Comparison of ENCODE assay signal across 1 cellular context in the genomic region with DNA sequence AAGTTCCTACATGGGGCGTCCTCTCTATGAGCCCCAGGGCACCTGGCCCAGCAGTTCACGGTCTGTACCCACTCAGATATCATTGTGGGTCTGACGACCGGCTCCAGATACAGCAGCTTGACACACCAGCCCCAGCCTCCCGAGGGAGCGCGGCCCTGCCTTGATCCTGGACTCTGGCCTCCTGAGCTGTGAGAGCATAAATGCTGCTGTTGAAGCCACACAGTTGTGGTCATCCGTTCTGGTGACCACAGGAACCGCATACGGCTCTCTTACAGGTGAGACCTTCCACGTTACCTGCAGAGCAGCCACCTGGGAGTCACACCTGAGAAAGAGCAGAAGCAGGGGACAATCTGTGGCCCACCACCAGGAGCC.
TF ChIP-seq lines count a peak whose summit lies in the region.

No MANE protein-coding gene starts in this region.

TF ChIP-seq in HepG2, 621 proteins besides CTCF, POLR2A, EP300 and RAD21 (continued from another document):
- TF ChIP-seq, protein P1, sequence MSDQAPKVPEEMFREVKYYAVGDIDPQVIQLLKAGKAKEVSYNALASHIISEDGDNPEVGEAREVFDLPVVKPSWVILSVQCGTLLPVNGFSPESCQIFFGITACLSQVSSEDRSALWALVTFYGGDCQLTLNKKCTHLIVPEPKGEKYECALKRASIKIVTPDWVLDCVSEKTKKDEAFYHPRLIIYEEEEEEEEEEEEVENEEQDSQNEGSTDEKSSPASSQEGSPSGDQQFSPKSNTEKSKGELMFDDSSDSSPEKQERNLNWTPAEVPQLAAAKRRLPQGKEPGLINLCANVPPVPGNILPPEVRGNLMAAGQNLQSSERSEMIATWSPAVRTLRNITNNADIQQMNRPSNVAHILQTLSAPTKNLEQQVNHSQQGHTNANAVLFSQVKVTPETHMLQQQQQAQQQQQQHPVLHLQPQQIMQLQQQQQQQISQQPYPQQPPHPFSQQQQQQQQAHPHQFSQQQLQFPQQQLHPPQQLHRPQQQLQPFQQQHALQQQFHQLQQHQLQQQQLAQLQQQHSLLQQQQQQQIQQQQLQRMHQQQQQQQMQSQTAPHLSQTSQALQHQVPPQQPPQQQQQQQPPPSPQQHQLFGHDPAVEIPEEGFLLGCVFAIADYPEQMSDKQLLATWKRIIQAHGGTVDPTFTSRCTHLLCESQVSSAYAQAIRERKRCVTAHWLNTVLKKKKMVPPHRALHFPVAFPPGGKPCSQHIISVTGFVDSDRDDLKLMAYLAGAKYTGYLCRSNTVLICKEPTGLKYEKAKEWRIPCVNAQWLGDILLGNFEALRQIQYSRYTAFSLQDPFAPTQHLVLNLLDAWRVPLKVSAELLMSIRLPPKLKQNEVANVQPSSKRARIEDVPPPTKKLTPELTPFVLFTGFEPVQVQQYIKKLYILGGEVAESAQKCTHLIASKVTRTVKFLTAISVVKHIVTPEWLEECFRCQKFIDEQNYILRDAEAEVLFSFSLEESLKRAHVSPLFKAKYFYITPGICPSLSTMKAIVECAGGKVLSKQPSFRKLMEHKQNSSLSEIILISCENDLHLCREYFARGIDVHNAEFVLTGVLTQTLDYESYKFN (CRISPR knock-in tag; conservative IDR thresholded peaks at IDR 0.05), result no peak
- TF ChIP-seq, protein P2, sequence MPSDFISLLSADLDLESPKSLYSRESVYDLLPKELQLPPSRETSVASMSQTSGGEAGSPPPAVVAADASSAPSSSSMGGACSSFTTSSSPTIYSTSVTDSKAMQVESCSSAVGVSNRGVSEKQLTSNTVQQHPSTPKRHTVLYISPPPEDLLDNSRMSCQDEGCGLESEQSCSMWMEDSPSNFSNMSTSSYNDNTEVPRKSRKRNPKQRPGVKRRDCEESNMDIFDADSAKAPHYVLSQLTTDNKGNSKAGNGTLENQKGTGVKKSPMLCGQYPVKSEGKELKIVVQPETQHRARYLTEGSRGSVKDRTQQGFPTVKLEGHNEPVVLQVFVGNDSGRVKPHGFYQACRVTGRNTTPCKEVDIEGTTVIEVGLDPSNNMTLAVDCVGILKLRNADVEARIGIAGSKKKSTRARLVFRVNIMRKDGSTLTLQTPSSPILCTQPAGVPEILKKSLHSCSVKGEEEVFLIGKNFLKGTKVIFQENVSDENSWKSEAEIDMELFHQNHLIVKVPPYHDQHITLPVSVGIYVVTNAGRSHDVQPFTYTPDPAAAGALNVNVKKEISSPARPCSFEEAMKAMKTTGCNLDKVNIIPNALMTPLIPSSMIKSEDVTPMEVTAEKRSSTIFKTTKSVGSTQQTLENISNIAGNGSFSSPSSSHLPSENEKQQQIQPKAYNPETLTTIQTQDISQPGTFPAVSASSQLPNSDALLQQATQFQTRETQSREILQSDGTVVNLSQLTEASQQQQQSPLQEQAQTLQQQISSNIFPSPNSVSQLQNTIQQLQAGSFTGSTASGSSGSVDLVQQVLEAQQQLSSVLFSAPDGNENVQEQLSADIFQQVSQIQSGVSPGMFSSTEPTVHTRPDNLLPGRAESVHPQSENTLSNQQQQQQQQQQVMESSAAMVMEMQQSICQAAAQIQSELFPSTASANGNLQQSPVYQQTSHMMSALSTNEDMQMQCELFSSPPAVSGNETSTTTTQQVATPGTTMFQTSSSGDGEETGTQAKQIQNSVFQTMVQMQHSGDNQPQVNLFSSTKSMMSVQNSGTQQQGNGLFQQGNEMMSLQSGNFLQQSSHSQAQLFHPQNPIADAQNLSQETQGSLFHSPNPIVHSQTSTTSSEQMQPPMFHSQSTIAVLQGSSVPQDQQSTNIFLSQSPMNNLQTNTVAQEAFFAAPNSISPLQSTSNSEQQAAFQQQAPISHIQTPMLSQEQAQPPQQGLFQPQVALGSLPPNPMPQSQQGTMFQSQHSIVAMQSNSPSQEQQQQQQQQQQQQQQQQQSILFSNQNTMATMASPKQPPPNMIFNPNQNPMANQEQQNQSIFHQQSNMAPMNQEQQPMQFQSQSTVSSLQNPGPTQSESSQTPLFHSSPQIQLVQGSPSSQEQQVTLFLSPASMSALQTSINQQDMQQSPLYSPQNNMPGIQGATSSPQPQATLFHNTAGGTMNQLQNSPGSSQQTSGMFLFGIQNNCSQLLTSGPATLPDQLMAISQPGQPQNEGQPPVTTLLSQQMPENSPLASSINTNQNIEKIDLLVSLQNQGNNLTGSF (CRISPR knock-in tag; IDR thresholded peaks at IDR 0.05), result no peak
- TF ChIP-seq, protein P3, sequence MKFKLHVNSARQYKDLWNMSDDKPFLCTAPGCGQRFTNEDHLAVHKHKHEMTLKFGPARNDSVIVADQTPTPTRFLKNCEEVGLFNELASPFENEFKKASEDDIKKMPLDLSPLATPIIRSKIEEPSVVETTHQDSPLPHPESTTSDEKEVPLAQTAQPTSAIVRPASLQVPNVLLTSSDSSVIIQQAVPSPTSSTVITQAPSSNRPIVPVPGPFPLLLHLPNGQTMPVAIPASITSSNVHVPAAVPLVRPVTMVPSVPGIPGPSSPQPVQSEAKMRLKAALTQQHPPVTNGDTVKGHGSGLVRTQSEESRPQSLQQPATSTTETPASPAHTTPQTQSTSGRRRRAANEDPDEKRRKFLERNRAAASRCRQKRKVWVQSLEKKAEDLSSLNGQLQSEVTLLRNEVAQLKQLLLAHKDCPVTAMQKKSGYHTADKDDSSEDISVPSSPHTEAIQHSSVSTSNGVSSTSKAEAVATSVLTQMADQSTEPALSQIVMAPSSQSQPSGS (CRISPR knock-in tag; IDR thresholded peaks at IDR 0.05), result no peak
- TF ChIP-seq ZNF350 (CRISPR knock-in tag; IDR thresholded peaks at IDR 0.05; ENCODE audit: borderline replicate concordance, low read depth) (no peak), ELF3 (CRISPR knock-in tag; IDR thresholded peaks at IDR 0.05) (no peak), ZNF788 (CRISPR knock-in tag; IDR thresholded peaks at IDR 0.05; ENCODE audit: borderline replicate concordance) (no peak), HNRNPLL (IDR thresholded peaks at IDR 0.05; ENCODE audit: low read depth, low read length, poor library complexity, severe bottlenecking) (no peak)
TF ChIP-seq in HepG2: peak in this region for 0.
